Comparison of ENCODE assay signal across 8 cellular contexts in genomic region chr20:41616228-41616627, GRCh38. TPM values are rescaled to one million over a fixed set of nuclear protein-coding genes. Genes with fewer than 3 reads are reported as not detected.
DNase-seq lines count a peak whose midpoint lies in the region; ATAC-seq, FAIRE-seq and TF ChIP-seq lines count a peak whose summit lies in the region.

No MANE protein-coding gene starts in this region.

- TF ChIP-seq POLR2A in GM12891 (IDR thresholded peaks at IDR 0.05; ENCODE audit: low read depth, low read length), result no peak

- peaks cover 21% of the 10 kb centered on the region for H3K4me1 ChIP-seq in HEK293 (ENCODE audit: control insufficient read depth, insufficient read depth, low read length)

- POLR2A ChIA-PET in HEK293 (lab: Yijun Ruan, JAX), result no interaction called here

- ATAC-seq in HG02759 (IDR thresholded peaks at IDR 0.05; ENCODE audit: unreplicated experiment) (no peak), GM18858 (IDR thresholded peaks at IDR 0.05; ENCODE audit: unreplicated experiment) (no peak)

- H3K27ac ChIP-seq in HEK293 (ENCODE audit: extremely low read depth, low read depth, low read length), result no peak overlapping the region

- peak; percentile 16 for DNase-seq in AG09309 (ENCODE audit: low read depth)
- DNase-seq in SKM-1 treated with dmso at 0.1 percent for 144 hours (lab: John Stamatoyannopoulos, UW; ENCODE audit: unreplicated experiment), result peak; percentile 35
- DNase-seq in foreskin fibroblast, result peak; percentile 47 to 74
- DNase-seq in RKO (ENCODE audit: low spot score), result no peak
- no peak for DNase-seq in GM12891 (ENCODE audit: insufficient read length, low spot score)

- TF ChIP-seq CTCF in AG09309 (IDR thresholded peaks at IDR 0.05; ENCODE audit: control insufficient read depth, insufficient read depth, low read depth, low read length, missing control alignments) (no peak), HEK293 (tag by site-specific recombination; IDR thresholded peaks at IDR 0.05) (no peak), foreskin fibroblast (IDR thresholded peaks at IDR 0.05; ENCODE audit: low read depth, low read length) (no peak)

- CTCF ChIA-PET in HEK293 (lab: Yijun Ruan, JAX), result interaction anchor here (0.5 to 1.0 kb wide), 3 partner anchors 76 to 648 kb away, joined by 3 to 6 read pairs (median 3); no protein-coding TSS in a partner anchor

- H3K4me3 ChIP-seq in AG09309 (ENCODE audit: control insufficient read depth, low read depth, low read length), result no peak overlapping the region
- H3K4me3 ChIP-seq in HEK293 (ENCODE audit: low read depth, low read length), result no peak overlapping the region
- peak overlapping the region; percentile 62 to 86 for H3K4me3 ChIP-seq in foreskin fibroblast (ENCODE audit: low read depth in 1 of 2, low read length in 2 of 2)

- H3K36me3 ChIP-seq in HEK293 (ENCODE audit: control insufficient read depth in 2 of 2, insufficient read depth in 1 of 2, low read length in 2 of 2), result no peaks in the 10 kb centered on the region

- no peaks in the 10 kb centered on the region for H3K9me3 ChIP-seq in HEK293 (ENCODE audit: control insufficient read depth, insufficient read depth, low read depth, low read length)

- no peak for FAIRE-seq in GM12891 (lab: Jason Lieb, UNC)

TF ChIP-seq in HEK293, 187 proteins besides CTCF, POLR2A, EP300 and RAD21:
- TF ChIP-seq ZSCAN30 (tag by site-specific recombination; IDR thresholded peaks at IDR 0.05) (no peak), ZNF600 (tag by site-specific recombination; IDR thresholded peaks at IDR 0.05) (peak; percentile 46), ZNF514 (tag by site-specific recombination; IDR thresholded peaks at IDR 0.05) (no peak), ZFP37 (tag by site-specific recombination; IDR thresholded peaks at IDR 0.05) (no peak)
TF ChIP-seq in HEK293: peak in this region for 1.

TF ChIP-seq in GM12891, 5 proteins besides CTCF, POLR2A, EP300 and RAD21:
- TF ChIP-seq POLR2AphosphoS5 (IDR thresholded peaks at IDR 0.05; ENCODE audit: low read depth, low read length) (no peak), SPI1 (IDR thresholded peaks at IDR 0.05; ENCODE audit: low read depth, low read length) (no peak), POU2F2 (IDR thresholded peaks at IDR 0.05; ENCODE audit: low read depth, low read length) (no peak), TAF1 (IDR thresholded peaks at IDR 0.05; ENCODE audit: low read depth, low read length) (no peak), PAX5 (IDR thresholded peaks at IDR 0.05; ENCODE audit: insufficient read depth, low read length, severe bottlenecking) (no peak)

RNA-seq across cellular contexts. Expression of gene CHD6, which starts 1.9 kb away (rescaled TPM):
- 6.8 TPM for polyA plus RNA-seq in GM12891 (2012; ENCODE audit: low read depth, missing spikeins)

Comparison
In these comparisons a context has a peak if more than half of its experiments do, and no peak if none do; other contexts are left out.
1. DNase-seq: peak in AG09309 (single experiment), SKM-1 treated with dmso at 0.1 percent for 144 hours (single experiment) and foreskin fibroblast (2 of 2); none in RKO (single experiment) and GM12891 (single experiment).
2. H3K4me3 ChIP-seq: peak in foreskin fibroblast (2 of 2); none in AG09309 (single experiment) and HEK293 (single experiment).